In the genomic region with DNA sequence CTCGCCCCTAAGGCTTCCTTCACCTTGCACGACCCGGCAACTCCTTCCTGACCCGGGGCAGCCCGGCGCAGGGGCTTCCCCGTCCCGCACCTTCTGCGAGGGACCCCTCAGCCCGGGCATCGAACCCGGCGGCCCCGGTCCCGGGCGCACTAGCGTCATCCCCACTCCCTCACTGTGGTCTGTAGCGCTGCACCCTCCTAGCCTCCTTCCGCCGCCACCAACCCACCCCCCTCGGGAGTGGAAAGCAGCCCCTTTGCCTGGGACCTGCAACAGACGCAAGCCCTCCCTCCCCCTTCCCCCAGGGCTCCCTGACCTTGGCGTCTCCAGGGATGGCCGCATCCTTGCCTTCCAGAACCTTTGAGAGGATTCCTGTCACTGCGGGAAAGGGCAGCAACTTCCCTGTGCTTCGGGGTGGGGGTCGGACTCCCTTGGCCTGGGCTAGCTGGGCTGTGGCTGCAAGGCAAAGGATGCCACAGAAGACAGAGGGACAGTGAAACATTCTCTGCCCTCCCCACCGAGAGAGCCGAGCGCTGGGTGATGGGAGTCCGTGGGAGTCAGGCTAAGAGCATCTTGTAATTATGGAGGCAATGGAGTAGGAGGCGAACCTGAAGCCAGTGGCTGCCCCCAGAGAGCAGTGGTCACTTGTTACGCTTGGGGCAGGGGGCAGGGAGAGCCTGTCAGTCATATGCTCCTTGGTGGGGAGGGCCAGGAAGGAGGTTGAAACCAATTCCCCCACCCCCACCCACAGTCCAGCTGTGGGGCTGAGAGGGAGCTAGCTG, we compare ENCODE assay signal across 8 cellular contexts. TPM values are rescaled to one million over a fixed set of nuclear protein-coding genes. Genes with fewer than 3 reads are reported as not detected.
A peak's percentile ranks its signal among the peaks of the same experiment; 100 is the strongest.
DNase-seq lines count a peak whose midpoint lies in the region; ATAC-seq and TF ChIP-seq lines count a peak whose summit lies in the region.

No MANE protein-coding gene starts in this region.

- peak overlapping the region; percentile 46; the same call in 1 of the 2 replicates for H3K27ac ChIP-seq in HEK293 (ENCODE audit: extremely low read depth, low read depth, low read length)
- peak overlapping the region in 1 of 4 donors; percentile 74 for H3K27ac ChIP-seq in upper lobe of left lung

- DNase-seq in CD14-positive monocyte (ENCODE audit: low spot score) (no peak), astrocyte of the spinal cord (ENCODE audit: low read depth, low spot score) (no peak), lower leg skin (ENCODE audit: low spot score in 2 of 2) (no peak), upper lobe of left lung (no peak), AG20443 (ENCODE audit: low spot score) (no peak), NOMO-1 treated with dmso at 0.1 percent for 144 hours (lab: John Stamatoyannopoulos, UW; ENCODE audit: unreplicated experiment) (no peak), NCI-H510A treated with DMSO at 0.1 percent for 48 hours (lab: John Stamatoyannopoulos, UW) (no peak)

- H3K9me3 ChIP-seq in HEK293 (ENCODE audit: control insufficient read depth, insufficient read depth, low read depth, low read length) (no peaks in the 10 kb centered on the region), upper lobe of left lung (no peaks in the 10 kb centered on the region)

- TF ChIP-seq EP300 in upper lobe of left lung (IDR thresholded peaks at IDR 0.05): no peak

- H3K27ac Mint-ChIP-seq in CD14-positive monocyte: peak overlapping the region in 1 of 7 donors; percentile 32

- H3K9me3 Mint-ChIP-seq in CD14-positive monocyte: peaks cover 0 to 10% (median 4%) of the 10 kb centered on the region in 7 donors

- H3K36me3 ChIP-seq in HEK293 (ENCODE audit: control insufficient read depth in 2 of 2, insufficient read depth in 1 of 2, low read length in 2 of 2) (peaks cover 0 to 72% of the 10 kb centered on the region in 2 experiments; a peak in 1 of 3 replicates), upper lobe of left lung (peaks cover 17 to 34% (median 28%) of the 10 kb centered on the region in 4 donors)

- intact Hi-C loops in CD14-positive monocyte (cut with micrococcal nuclease): no loop called here
- intact Hi-C loops in lower leg skin (cut with DNase I; ENCODE audit: low total_unique reads): no loop called here

- H3K27me3 ChIP-seq in upper lobe of left lung: peaks cover 2 to 10% (median 8%) of the 10 kb centered on the region in 4 donors

- H3K4me3 ChIP-seq in HEK293 (ENCODE audit: low read depth, low read length) (peak overlapping the region; percentile 72), astrocyte of the spinal cord (ENCODE audit: low read depth, low read length) (peak overlapping the region; percentile 66), lower leg skin (ENCODE audit: low read depth, poor library complexity, severe bottlenecking) (peak overlapping the region; percentile 26), upper lobe of left lung (peak overlapping the region; percentile 33 to 81 (median 72))

- TF ChIP-seq POLR2A in lower leg skin (IDR thresholded peaks at IDR 0.05) (no peak), upper lobe of left lung (IDR thresholded peaks at IDR 0.05) (no peak)

- H3K4me1 Mint-ChIP-seq in CD14-positive monocyte: peaks cover 11% of the 10 kb centered on the region

- peaks cover 50 to 68% (median 57%) of the 10 kb centered on the region in 3 donors for H3K27me3 Mint-ChIP-seq in CD14-positive monocyte (ENCODE audit: low read depth in 3 of 3)

- WGBS in lower leg skin, 2 donors: 4% methylated on average over 28 to 33 of the region's 33 CpGs
- 5 to 12% methylated on average over 8 to 30 of the region's 33 CpGs for WGBS in upper lobe of left lung, 2 donors

- no peak for TF ChIP-seq CTCF in CD14-positive monocyte (IDR thresholded peaks at IDR 0.05)
- no peak for TF ChIP-seq CTCF in HEK293 (tag by site-specific recombination; IDR thresholded peaks at IDR 0.05)
- no peak for TF ChIP-seq CTCF in astrocyte of the spinal cord (IDR thresholded peaks at IDR 0.05; ENCODE audit: low read depth, low read length)
- no peak for TF ChIP-seq CTCF in lower leg skin (IDR thresholded peaks at IDR 0.05)
- no peak for TF ChIP-seq CTCF in upper lobe of left lung (IDR thresholded peaks at IDR 0.05)

- POLR2A ChIA-PET in HEK293 (lab: Yijun Ruan, JAX): interaction anchor here (0.7 kb wide), 1 partner anchor 20 kb away, joined by 5 read pairs; no protein-coding TSS in a partner anchor

- no peaks in the 10 kb centered on the region for H3K4me1 ChIP-seq in HEK293 (ENCODE audit: control insufficient read depth, insufficient read depth, low read length)
- peaks cover 12 to 25% (median 19%) of the 10 kb centered on the region in 4 donors for H3K4me1 ChIP-seq in upper lobe of left lung

- CTCF ChIA-PET in HEK293 (lab: Yijun Ruan, JAX): no interaction called here

- H3K4me3 Mint-ChIP-seq in CD14-positive monocyte: peak overlapping the region; percentile 34 to 82

- ATAC-seq in upper lobe of left lung (ENCODE audit: low FRiP score in 2 of 2): peak in 1 of 2 donors; percentile 4

- peaks cover 36% of the 10 kb centered on the region in 2 donors for H3K36me3 Mint-ChIP-seq in CD14-positive monocyte

- in situ Hi-C loops in astrocyte of the spinal cord (cut with HindIII; ENCODE audit: low sequenced_read_pairs): no loop called here

TF ChIP-seq in HEK293, 187 proteins besides CTCF, POLR2A, EP300 and RAD21 (continues in another document):
- no peak for TF ChIP-seq ZNF707 (tag by site-specific recombination; IDR thresholded peaks at IDR 0.05)
- TF ChIP-seq ZBTB20 (tag by site-specific recombination; IDR thresholded peaks at IDR 0.05): peak; percentile 80; the same call in 1 of the 2 replicates
- TF ChIP-seq ZSCAN23 (tag by site-specific recombination; IDR thresholded peaks at IDR 0.05): no peak
- no peak for TF ChIP-seq ZNF76 (tag by site-specific recombination; IDR thresholded peaks at IDR 0.05; ENCODE audit: borderline replicate concordance, low read depth)
- no peak for TF ChIP-seq ZNF473 (tag by site-specific recombination; IDR thresholded peaks at IDR 0.05)
- no peak for TF ChIP-seq KLF1 (tag by site-specific recombination; IDR thresholded peaks at IDR 0.05)
- TF ChIP-seq TRIM28 (IDR thresholded peaks at IDR 0.05; ENCODE audit: borderline replicate concordance, low read length): no peak
- no peak for TF ChIP-seq ZNF175 (tag by site-specific recombination; IDR thresholded peaks at IDR 0.05)
- no peak for TF ChIP-seq WT1 (tag by site-specific recombination; IDR thresholded peaks at IDR 0.05)
- peak; percentile 60; the same call in 1 of the 2 replicates for TF ChIP-seq ZIC2 (tag by site-specific recombination; IDR thresholded peaks at IDR 0.05)
- no peak for TF ChIP-seq ZNF221 (tag by site-specific recombination; IDR thresholded peaks at IDR 0.05; ENCODE audit: borderline replicate concordance)
- 0 out of 2 replicates have a peak, but pooled peaks have one; percentile 13 for TF ChIP-seq GLIS1 (tag by site-specific recombination; IDR thresholded peaks at IDR 0.05)
- peak; percentile 65; the same call in 1 of the 2 replicates for TF ChIP-seq ZNF335 (tag by site-specific recombination; conservative IDR thresholded peaks at IDR 0.05)
- TF ChIP-seq, protein P1, sequence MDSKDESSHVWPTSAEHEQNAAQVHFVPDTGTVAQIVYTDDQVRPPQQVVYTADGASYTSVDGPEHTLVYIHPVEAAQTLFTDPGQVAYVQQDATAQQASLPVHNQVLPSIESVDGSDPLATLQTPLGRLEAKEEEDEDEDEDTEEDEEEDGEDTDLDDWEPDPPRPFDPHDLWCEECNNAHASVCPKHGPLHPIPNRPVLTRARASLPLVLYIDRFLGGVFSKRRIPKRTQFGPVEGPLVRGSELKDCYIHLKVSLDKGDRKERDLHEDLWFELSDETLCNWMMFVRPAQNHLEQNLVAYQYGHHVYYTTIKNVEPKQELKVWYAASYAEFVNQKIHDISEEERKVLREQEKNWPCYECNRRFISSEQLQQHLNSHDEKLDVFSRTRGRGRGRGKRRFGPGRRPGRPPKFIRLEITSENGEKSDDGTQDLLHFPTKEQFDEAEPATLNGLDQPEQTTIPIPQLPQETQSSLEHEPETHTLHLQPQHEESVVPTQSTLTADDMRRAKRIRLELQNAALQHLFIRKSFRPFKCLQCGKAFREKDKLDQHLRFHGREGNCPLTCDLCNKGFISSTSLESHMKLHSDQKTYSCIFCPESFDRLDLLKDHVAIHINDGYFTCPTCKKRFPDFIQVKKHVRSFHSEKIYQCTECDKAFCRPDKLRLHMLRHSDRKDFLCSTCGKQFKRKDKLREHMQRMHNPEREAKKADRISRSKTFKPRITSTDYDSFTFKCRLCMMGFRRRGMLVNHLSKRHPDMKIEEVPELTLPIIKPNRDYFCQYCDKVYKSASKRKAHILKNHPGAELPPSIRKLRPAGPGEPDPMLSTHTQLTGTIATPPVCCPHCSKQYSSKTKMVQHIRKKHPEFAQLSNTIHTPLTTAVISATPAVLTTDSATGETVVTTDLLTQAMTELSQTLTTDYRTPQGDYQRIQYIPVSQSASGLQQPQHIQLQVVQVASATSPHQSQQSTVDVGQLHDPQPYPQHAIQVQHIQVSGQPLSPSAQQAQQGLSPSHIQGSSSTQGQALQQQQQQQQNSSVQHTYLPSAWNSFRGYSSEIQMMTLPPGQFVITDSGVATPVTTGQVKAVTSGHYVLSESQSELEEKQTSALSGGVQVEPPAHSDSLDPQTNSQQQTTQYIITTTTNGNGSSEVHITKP (tag by site-specific recombination; IDR thresholded peaks at IDR 0.05): peak; percentile 59

RNA-seq across cellular contexts. Expression of a gene that starts 0.8 kb away (rescaled TPM):
- under 1 TPM; 0.21 to 0.31 TPM for polyA plus RNA-seq in CD14-positive monocyte
- total RNA-seq in lower leg skin: 10 to 100 TPM in 1 of 4 donors, 1 to 10 TPM in 3; 2.9 to 13.7 (median 5.3) TPM
- 10 to 100 TPM in 2 of 6 donors, 1 to 10 TPM in 4; 3.6 to 18.2 (median 9.4) TPM for total RNA-seq in upper lobe of left lung

RNA-seq across cellular contexts. Expression of a gene that starts 11.1 kb away (rescaled TPM):
- 100 to 1,000 TPM; 110 to 112 TPM for polyA plus RNA-seq in CD14-positive monocyte
- total RNA-seq in lower leg skin (100 to 1,000 TPM in 1 of 4 donors, 10 to 100 TPM in 3; 62.1 to 101 (median 81.8) TPM), upper lobe of left lung (100 to 1,000 TPM in 5 of 6 donors, 10 to 100 TPM in 1; 27.2 to 153 (median 129) TPM)

RNA-seq across cellular contexts. Expression of a gene that starts 18.7 kb away (rescaled TPM):
- 10 to 100 TPM in 1 of 2 donors, 1 to 10 TPM in 1; 7.8 to 12.2 TPM for polyA plus RNA-seq in CD14-positive monocyte
- total RNA-seq in lower leg skin (100 to 1,000 TPM in 3 of 4 donors, 10 to 100 TPM in 1; 75.3 to 119 (median 108) TPM), upper lobe of left lung (10 to 100 TPM; 10.5 to 72.8 (median 55.1) TPM)

RNA-seq across cellular contexts. Expression of a gene that starts 26.9 kb away (rescaled TPM):
- 10 to 100 TPM; 27.1 to 35.0 TPM for polyA plus RNA-seq in CD14-positive monocyte
- total RNA-seq in lower leg skin: 1 to 10 TPM; 4.4 to 7.4 (median 5.4) TPM
- total RNA-seq in upper lobe of left lung: 100 to 1,000 TPM in 4 of 6 donors, 10 to 100 TPM in 2; 29.5 to 186 (median 115) TPM

RNA-seq across cellular contexts. Expression of a gene that starts 46.4 kb away (rescaled TPM):
- polyA plus RNA-seq in CD14-positive monocyte: under 1 TPM; 0.39 TPM
- total RNA-seq in lower leg skin: 1 to 10 TPM in 3 of 4 donors, under 1 TPM in 1; 0.42 to 2.7 (median 1.8) TPM
- 10 to 100 TPM in 2 of 6 donors, 1 to 10 TPM in 4; 3.8 to 27.2 (median 5.3) TPM for total RNA-seq in upper lobe of left lung
